ENCODE assay signal across 8 cellular contexts in the genomic region with DNA sequence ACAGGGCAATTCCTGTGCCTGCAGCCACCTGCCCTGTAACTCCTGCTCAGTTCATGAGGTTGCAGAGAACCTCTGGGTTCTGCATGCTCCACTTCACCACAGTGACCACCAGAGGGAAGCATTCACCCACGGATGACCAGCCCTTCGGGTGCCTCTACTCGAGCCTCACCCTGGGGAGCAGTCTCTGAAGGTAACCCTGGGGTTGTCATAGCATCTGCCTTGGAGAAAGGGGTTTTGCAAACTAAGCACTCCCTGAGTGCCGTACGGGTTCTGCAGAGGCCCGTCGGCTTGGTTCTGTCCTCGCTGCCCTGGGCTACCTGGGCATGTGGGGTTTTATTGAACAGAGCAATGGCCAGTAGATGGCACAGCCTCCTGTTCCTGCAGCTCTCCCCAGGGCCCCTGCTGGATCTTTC. TPM values are rescaled to one million over a fixed set of nuclear protein-coding genes. Genes with fewer than 3 reads are reported as not detected.
A peak's percentile ranks its signal among the peaks of the same experiment; 100 is the strongest.
DNase-seq lines count a peak whose midpoint lies in the region; ATAC-seq and TF ChIP-seq lines count a peak whose summit lies in the region.

No MANE protein-coding gene starts in this region.

- H3K27me3 Mint-ChIP-seq in activated naive CD8-positive, alpha-beta T cell treated with anti-CD3 and anti-CD28 coated beads, Interleukin-2, amount 50 U/mL, for 24 hours = no peaks in the 10 kb centered on the region

- H3K27ac Mint-ChIP-seq in activated naive CD8-positive, alpha-beta T cell treated with anti-CD3 and anti-CD28 coated beads, Interleukin-2, amount 50 U/mL, for 24 hours = no peak overlapping the region

- H3K36me3 Mint-ChIP-seq in activated naive CD8-positive, alpha-beta T cell treated with anti-CD3 and anti-CD28 coated beads, Interleukin-2, amount 50 U/mL, for 24 hours (ENCODE audit: low read depth) = no peaks in the 10 kb centered on the region

- no peaks in the 10 kb centered on the region for H3K9me3 Mint-ChIP-seq in activated naive CD8-positive, alpha-beta T cell treated with anti-CD3 and anti-CD28 coated beads, Interleukin-2, amount 50 U/mL, for 24 hours

- H3K36me3 ChIP-seq in spleen = no peaks in the 10 kb centered on the region

- H3K4me3 Mint-ChIP-seq in activated naive CD8-positive, alpha-beta T cell treated with anti-CD3 and anti-CD28 coated beads, Interleukin-2, amount 50 U/mL, for 24 hours = no peak overlapping the region

- H3K4me3 ChIP-seq in right cardiac atrium (ENCODE audit: low read length) = no peak overlapping the region
- no peak overlapping the region for H3K4me3 ChIP-seq in spleen

- peak; percentile 85 for TF ChIP-seq CTCF in LNCAP (IDR thresholded peaks at IDR 0.05)
- TF ChIP-seq CTCF in spleen (IDR thresholded peaks at IDR 0.05 in 8 of 11, conservative IDR thresholded peaks at IDR 0.05 in 3 of 11) = peak in 10 of 11 experiments; percentile 31 to 76 (median 56)

- no peaks in the 10 kb centered on the region for H3K9me3 ChIP-seq in right cardiac atrium (ENCODE audit: control insufficient read depth, low read length)
- no peaks in the 10 kb centered on the region for H3K9me3 ChIP-seq in spleen

- 35% methylated on average over 8 of the region's 8 CpGs for WGBS in right cardiac atrium
- 18 to 49% (median 39%) methylated on average over 5 to 8 of the region's 8 CpGs for WGBS in spleen, 5 donors

- peaks cover 3% of the 10 kb centered on the region for H3K4me1 ChIP-seq in right cardiac atrium (ENCODE audit: control insufficient read depth, insufficient read depth, low read length)
- no peaks in the 10 kb centered on the region for H3K4me1 ChIP-seq in spleen

- H3K27me3 ChIP-seq in right cardiac atrium (ENCODE audit: control insufficient read depth, insufficient read depth) = no peaks in the 10 kb centered on the region
- peaks cover 0 to 20% (median 0%) of the 10 kb centered on the region in 7 donors for H3K27me3 ChIP-seq in spleen (replicated peaks in 1 of 7)

- DNase-seq in COLO668 (lab: John Stamatoyannopoulos, UW; ENCODE audit: unreplicated experiment) (peak; percentile 24), SW 1271 (lab: John Stamatoyannopoulos, UW) (peak; percentile 34 to 52), right cardiac atrium (peak; percentile 34 to 62 (median 55)), spleen (no peak), NCI-H128 (lab: John Stamatoyannopoulos, UW; ENCODE audit: unreplicated experiment) (no peak)
- peak; percentile 63 for DNase-seq in activated naive CD8-positive, alpha-beta T cell treated with anti-CD3 and anti-CD28 coated beads, Interleukin-2, amount 50 U/mL, for 24 hours

- intact Hi-C loops in right cardiac atrium (cut with DNase I) = no loop called here
- intact Hi-C loops in spleen (cut with DNase I; ENCODE audit: low total_unique reads) = no loop called here

- H3K27ac ChIP-seq in right cardiac atrium (ENCODE audit: low read length) (no peak overlapping the region), spleen (no peak overlapping the region)

- ATAC-seq in GM21360 (IDR thresholded peaks at IDR 0.05; ENCODE audit: unreplicated experiment) = peak; percentile 62
- ATAC-seq in activated naive CD8-positive, alpha-beta T cell treated with anti-CD3 and anti-CD28 coated beads, Interleukin-2, amount 50 U/mL, for 24 hours = peak; percentile 89
- ATAC-seq in right cardiac atrium = peak; percentile 69 to 79

- H3K4me1 Mint-ChIP-seq in activated naive CD8-positive, alpha-beta T cell treated with anti-CD3 and anti-CD28 coated beads, Interleukin-2, amount 50 U/mL, for 24 hours = no peaks in the 10 kb centered on the region

- no peak for TF ChIP-seq POLR2A in spleen (IDR thresholded peaks at IDR 0.05)

RNA-seq across cellular contexts. Expression of a gene that starts 10.2 kb away (rescaled TPM):
- total RNA-seq in right cardiac atrium (not detected), spleen (not detected)
- polyA plus RNA-seq in right cardiac atrium (not detected), spleen (not detected)

Comparison
In these comparisons a context has a peak if more than half of its experiments do, and no peak if none do; other contexts are left out.
1. DNase-seq: peak in COLO668 (single experiment), SW 1271 (2 of 2), activated naive CD8-positive, alpha-beta T cell treated with anti-CD3 and anti-CD28 coated beads, Interleukin-2, amount 50 U/mL, for 24 hours (single experiment) and right cardiac atrium (3 of 3); none in spleen (single experiment) and NCI-H128 (single experiment).
2. Peak in every context shown above with its lines, with median percentiles within 50 percentile points of each other: ATAC-seq.